ENCODE assay signal across 30 cellular contexts in the genomic region with DNA sequence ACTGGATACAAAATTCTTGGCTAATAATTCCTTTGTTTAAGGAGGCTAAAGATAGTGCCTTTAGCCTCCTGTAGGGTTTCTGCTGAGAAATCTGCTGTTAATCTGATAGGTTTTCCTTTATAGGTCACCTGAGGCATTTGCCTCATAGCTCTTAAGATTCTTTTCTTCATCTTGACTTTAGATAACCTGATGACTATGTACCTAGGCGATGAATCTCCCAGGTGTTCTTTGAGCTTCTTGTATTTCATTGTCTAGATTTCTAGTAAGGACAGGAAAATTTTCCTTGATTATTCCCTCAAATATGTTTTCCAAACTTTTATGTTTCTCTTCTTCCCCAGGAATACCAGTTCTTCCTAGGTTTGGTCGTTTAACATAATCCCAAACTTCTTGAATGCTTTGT.
"Had no signal": no experiment of that assay in that cellular context is flagged by ENCODE, and none has a peak within 500 bp of the region (broad histone marks: within the 10 kb centered on the region; RNA-seq: fewer than 3 reads in every experiment).

No MANE protein-coding gene starts in this region.

- FAIRE-seq: colon, endometrium, endothelial cell of umbilical vein had no signal

- H3K4me3 ChIP-seq: adrenal gland, ascending aorta, esophagus muscularis mucosa, gastroesophageal sphincter, heart right ventricle had no signal

- H3K27ac ChIP-seq: adrenal gland, ascending aorta, esophagus muscularis mucosa, gastroesophageal sphincter, heart right ventricle had no signal

- H3K27me3 ChIP-seq: adrenal gland, ascending aorta, esophagus muscularis mucosa, gastroesophageal sphincter, heart right ventricle had no signal

- ATAC-seq: activated CD4-positive, alpha-beta T cell treated with anti-CD3 and anti-CD28 coated beads for 36 hours; activated CD8-positive, alpha-beta memory T cell treated with anti-CD3 and anti-CD28 coated beads, Interleukin-2, amount 10 ng/mL, durations not matched to agents 7 days and 5 days; activated CD8-positive, alpha-beta T cell treated with anti-CD3 and anti-CD28 coated beads, Interleukin-2, amount 10 ng/mL, durations not matched to agents 7 days and 5 days; activated naive CD8-positive, alpha-beta T cell treated with anti-CD3 and anti-CD28 coated beads, Interleukin-2, amount 50 U/mL, for 24 hours; effector memory CD8-positive, alpha-beta T cell; gastroesophageal sphincter; heart right ventricle had no signal

- H3K9me3 ChIP-seq: adrenal gland, ascending aorta, esophagus muscularis mucosa, gastroesophageal sphincter had no signal

- DNase-seq: activated CD4-positive, alpha-beta memory T cell treated with anti-CD3 and anti-CD28 coated beads for 36 hours; activated CD4-positive, alpha-beta T cell treated with anti-CD3 and anti-CD28 coated beads for 36 hours; activated CD4-positive, alpha-beta T cell treated with anti-CD3 and anti-CD28 coated beads, Interleukin-2, amount 10 ng/mL, durations not matched to agents 24 days and 14 days; activated CD4-positive, CD25-positive, alpha-beta regulatory T cell; activated CD4-positive, CD25-positive, alpha-beta regulatory T cell treated with anti-CD3 and anti-CD28 coated beads, Interleukin-2, amount 50 U/mL, for 72 hours; activated CD8-positive, alpha-beta memory T cell treated with anti-CD3 and anti-CD28 coated beads, Interleukin-2, amount 10 ng/mL, durations not matched to agents 7 days and 5 days; activated CD8-positive, alpha-beta memory T cell treated with anti-CD3 and anti-CD28 coated beads, Interleukin-2, amount 50 U/mL, for 4 hours; activated CD8-positive, alpha-beta T cell treated with anti-CD3 and anti-CD28 coated beads, Interleukin-2, amount 10 ng/mL, durations not matched to agents 7 days and 5 days; activated effector memory CD4-positive, alpha-beta T cell treated with anti-CD3 and anti-CD28 coated beads, Interleukin-2, amount 50 U/mL, for 16 hours; activated naive CD4-positive, alpha-beta T cell treated with anti-CD3 and anti-CD28 coated beads for 36 hours; activated naive CD8-positive, alpha-beta T cell treated with anti-CD3 and anti-CD28 coated beads for 36 hours; activated naive CD8-positive, alpha-beta T cell treated with anti-CD3 and anti-CD28 coated beads, Interleukin-2, amount 50 U/mL, for 24 hours; activated T-cell treated with anti-CD3 and anti-CD28 coated beads, Interleukin-2, amount 50 U/mL, for 1 hour; activated T-cell treated with anti-CD3 and anti-CD28 coated beads, Interleukin-2, amount 50 U/mL, for 48 hours; adrenal gland; caudate nucleus; cortex of kidney; dermis blood vessel endothelial cell; effector CD4-positive, alpha-beta T cell; effector memory CD8-positive, alpha-beta T cell; erythroblast; foreskin melanocyte; heart right ventricle; T-helper 2 cell had no signal

- H3K36me3 ChIP-seq: adrenal gland, ascending aorta, esophagus muscularis mucosa, gastroesophageal sphincter, heart right ventricle had no signal

- H3K4me1 ChIP-seq: adrenal gland, ascending aorta, esophagus muscularis mucosa, gastroesophageal sphincter, heart right ventricle had no signal
